Comparison of ENCODE assay signal across 8 cellular contexts in the genomic region with DNA sequence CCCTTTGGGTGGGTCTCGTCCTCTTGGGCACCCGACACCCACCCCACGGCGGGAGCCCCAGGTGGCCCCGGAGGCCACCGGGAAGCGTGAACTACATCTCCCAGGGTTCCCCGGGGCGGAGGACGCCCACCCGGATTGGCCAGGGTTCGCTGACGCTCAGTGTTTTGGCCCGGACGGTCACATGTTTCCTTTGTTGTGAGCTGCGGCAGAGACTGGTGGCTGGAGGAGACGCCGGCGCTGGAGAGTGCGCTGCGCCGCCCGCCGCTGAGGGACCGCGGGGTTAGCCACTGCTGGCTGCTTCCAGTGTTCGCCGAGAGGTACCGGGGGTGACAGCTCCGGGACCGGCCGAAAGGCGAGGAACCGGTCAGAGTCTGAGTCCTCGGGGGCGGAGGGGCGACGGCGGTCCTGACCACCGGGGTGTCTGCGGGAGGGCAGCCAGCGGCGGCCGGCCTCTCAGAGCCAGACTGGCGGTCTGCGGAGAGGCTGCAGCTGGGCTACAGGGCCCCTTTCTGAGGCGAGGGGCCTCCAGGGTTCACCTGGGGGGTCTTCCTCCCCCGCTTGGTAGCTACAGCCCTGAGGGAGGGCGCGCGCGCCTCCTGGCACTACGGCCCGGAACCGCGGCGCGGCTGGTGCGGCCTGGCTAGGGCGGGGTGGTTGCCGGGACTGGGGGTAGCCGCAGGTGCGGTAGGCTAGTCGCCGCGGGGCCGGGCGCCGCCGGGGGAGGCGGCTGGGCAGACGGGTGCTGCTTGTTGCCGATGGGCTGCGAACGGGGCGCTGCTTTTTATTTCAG. TPM values are rescaled to one million over a fixed set of nuclear protein-coding genes. Genes with fewer than 3 reads are reported as not detected.
A peak's percentile ranks its signal among the peaks of the same experiment; 100 is the strongest.
DNase-seq lines count a peak whose midpoint lies in the region; ATAC-seq and TF ChIP-seq lines count a peak whose summit lies in the region.

A gene with protein sequence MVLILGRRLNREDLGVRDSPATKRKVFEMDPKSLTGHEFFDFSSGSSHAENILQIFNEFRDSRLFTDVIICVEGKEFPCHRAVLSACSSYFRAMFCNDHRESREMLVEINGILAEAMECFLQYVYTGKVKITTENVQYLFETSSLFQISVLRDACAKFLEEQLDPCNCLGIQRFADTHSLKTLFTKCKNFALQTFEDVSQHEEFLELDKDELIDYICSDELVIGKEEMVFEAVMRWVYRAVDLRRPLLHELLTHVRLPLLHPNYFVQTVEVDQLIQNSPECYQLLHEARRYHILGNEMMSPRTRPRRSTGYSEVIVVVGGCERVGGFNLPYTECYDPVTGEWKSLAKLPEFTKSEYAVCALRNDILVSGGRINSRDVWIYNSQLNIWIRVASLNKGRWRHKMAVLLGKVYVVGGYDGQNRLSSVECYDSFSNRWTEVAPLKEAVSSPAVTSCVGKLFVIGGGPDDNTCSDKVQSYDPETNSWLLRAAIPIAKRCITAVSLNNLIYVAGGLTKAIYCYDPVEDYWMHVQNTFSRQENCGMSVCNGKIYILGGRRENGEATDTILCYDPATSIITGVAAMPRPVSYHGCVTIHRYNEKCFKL (plus strand): TSS at position 193 of the 790 bp plus-strand sequence. CDS start 14,734 bp downstream, outside the sequence.

- TF ChIP-seq CTCF in activated B cell treated with CpG ODN at 0.5 μM for 24 hours (IDR thresholded peaks at IDR 0.05) = no peak

- H3K4me1 Mint-ChIP-seq in activated B cell treated with CpG ODN at 0.5 μM for 24 hours = peaks cover 27% of the 10 kb centered on the region

- peak; percentile 82 for ATAC-seq in HG03196 (IDR thresholded peaks at IDR 0.05; ENCODE audit: unreplicated experiment)
- ATAC-seq in activated B cell treated with CpG ODN at 0.5 μM for 24 hours (ENCODE audit: low read depth) = peak; percentile 73

- DNase-seq in AG08395 (ENCODE audit: low spot score) = peak; percentile 92
- peak; percentile 93 for DNase-seq in NCI-H226
- DNase-seq in activated B cell treated with CpG ODN at 0.5 μM for 24 hours = peak; percentile 83
- DNase-seq in central memory CD4-positive, alpha-beta T cell = peak; percentile 89
- peak; percentile 98 for DNase-seq in inferior parietal cortex (ENCODE audit: extremely low spot score)
- DNase-seq in stimulated activated CD4-positive, alpha-beta T cell treated with anti-CD3 and anti-CD28 coated beads, Interleukin-12 subunit alpha, Interleukin-12 subunit beta, amount 100 ng/mL, for 24 hours (ENCODE audit: low read depth in 2 of 2) = peak; percentile 82 to 87

- H3K9me3 Mint-ChIP-seq in activated B cell treated with CpG ODN at 0.5 μM for 24 hours = no peaks in the 10 kb centered on the region

- POLR2A ChIA-PET in activated B cell treated with CpG ODN at 0.5 μM for 24 hours (lab: Charles Lee) = interaction anchor here (0.7 to 3.2 kb wide), 16 partner anchors 10 to 550 kb away, joined by 3 to 39 read pairs (median 5); a partner anchor contains a TSS

- intact Hi-C loops in activated B cell treated with CpG ODN at 0.5 μM for 24 hours (cut with micrococcal nuclease) = loop anchor here (1.0 to 5.0 kb wide), 13 partner anchors 43 to 727 kb away; a partner anchor contains a TSS

- in situ Hi-C loops in GM18951 (cut with MboI; ENCODE audit: low sequenced_read_pairs, unreplicated experiment) = no loop called here

- H3K27ac Mint-ChIP-seq in activated B cell treated with CpG ODN at 0.5 μM for 24 hours = peak within 1 kb of the TSS; percentile 92

- CTCF ChIA-PET in activated B cell treated with CpG ODN at 0.5 μM for 24 hours (lab: Charles Lee) = interaction anchor here (0.8 to 3.1 kb wide), 2 partner anchors 21 to 166 kb away, joined by 3 to 15 read pairs; no protein-coding TSS in a partner anchor

- peak within 1 kb of the TSS; percentile 92 for H3K4me3 Mint-ChIP-seq in activated B cell treated with CpG ODN at 0.5 μM for 24 hours

- no peaks in the 10 kb centered on the region for H3K27me3 Mint-ChIP-seq in activated B cell treated with CpG ODN at 0.5 μM for 24 hours

- TF ChIP-seq POLR2A in GM18951 (IDR thresholded peaks at IDR 0.05; ENCODE audit: extremely low read depth, insufficient read depth, insufficient read length) = peak; percentile 61

- peaks cover 6% of the 10 kb centered on the region for H3K36me3 Mint-ChIP-seq in activated B cell treated with CpG ODN at 0.5 μM for 24 hours (ENCODE audit: low read depth)

RNA-seq across cellular contexts. Expression of the gene that starts here (rescaled TPM):
- total RNA-seq in activated B cell treated with CpG ODN at 0.5 μM for 24 hours = 31.6 and 33.9 TPM in 2 replicates

Comparison
In these comparisons a context has a peak if more than half of its experiments do, and no peak if none do; other contexts are left out.
1. Peak in every context shown above with its lines: DNase-seq and ATAC-seq.